In genomic region chr19:44809856-44810554, GRCh38 we compare ENCODE assay signal across 18 cellular contexts. TPM values are rescaled to one million over a fixed set of nuclear protein-coding genes. Genes with fewer than 3 reads are reported as not detected.
A peak's percentile ranks its signal among the peaks of the same experiment; 100 is the strongest.
DNase-seq lines count a peak whose midpoint lies in the region; ATAC-seq and TF ChIP-seq lines count a peak whose summit lies in the region.
"Had no signal": no experiment of that assay in that cellular context is flagged by ENCODE, and none has a peak within 500 bp of the region (broad histone marks: within the 10 kb centered on the region; RNA-seq: fewer than 3 reads in every experiment).

No MANE protein-coding gene starts in this region.

- peaks cover 12% of the 10 kb centered on the region for H3K27me3 Mint-ChIP-seq in activated CD4-positive, alpha-beta T cell treated with anti-CD3 and anti-CD28 coated beads, Interleukin-2, amount 10 ng/mL, durations not matched to agents 24 days and 14 days
- peaks cover 21% of the 10 kb centered on the region for H3K27me3 Mint-ChIP-seq in activated T-cell treated with anti-CD3 and anti-CD28 coated beads, Interleukin-2, amount 50 U/mL, for 72 hours (ENCODE audit: low read depth)

- TF ChIP-seq CTCF in GM13977 (IDR thresholded peaks at IDR 0.05; ENCODE audit: extremely low read depth, insufficient read depth, missing control alignments), result no peak
- no peak for TF ChIP-seq CTCF in ascending aorta (IDR thresholded peaks at IDR 0.05)
- no peak for TF ChIP-seq CTCF in kidney epithelial cell (IDR thresholded peaks at IDR 0.05; ENCODE audit: insufficient read depth, low read length, poor library complexity, severe bottlenecking)

- in situ Hi-C loops in GM13977 (cut with MboI; ENCODE audit: low pct_unique_long_range_greater_than_20kb, low sequenced_read_pairs, unreplicated experiment), result no loop called here

- no peaks in the 10 kb centered on the region for H3K4me1 Mint-ChIP-seq in activated CD4-positive, alpha-beta T cell treated with anti-CD3 and anti-CD28 coated beads, Interleukin-2, amount 10 ng/mL, durations not matched to agents 24 days and 14 days
- H3K4me1 Mint-ChIP-seq in activated T-cell treated with anti-CD3 and anti-CD28 coated beads, Interleukin-2, amount 50 U/mL, for 72 hours (ENCODE audit: low read depth), result no peaks in the 10 kb centered on the region
- H3K4me1 Mint-ChIP-seq: activated naive CD8-positive, alpha-beta T cell treated with anti-CD3 and anti-CD28 coated beads, Interleukin-2, amount 10 ng/mL, durations not matched to agents 7 days and 5 days had no signal

- DNase-seq in GM13977 (ENCODE audit: low spot score), result peak; percentile 24
- peak in 1 of 2 donors; percentile 84 for DNase-seq in ascending aorta (ENCODE audit: low spot score in 2 of 2)
- DNase-seq in kidney epithelial cell (ENCODE audit: low read depth), result no peak
- no peak for DNase-seq in activated CD4-positive, alpha-beta T cell treated with anti-CD3 and anti-CD28 coated beads, Interleukin-2, amount 10 ng/mL, durations not matched to agents 24 days and 14 days
- no peak for DNase-seq in DMS153 treated with DMSO at 0.1 percent for 48 hours (lab: John Stamatoyannopoulos, UW; ENCODE audit: unreplicated experiment)
- no peak for DNase-seq in activated T-cell treated with anti-CD3 and anti-CD28 coated beads, Interleukin-2, amount 50 U/mL, for 72 hours
- DNase-seq: activated CD8-positive, alpha-beta memory T cell treated with anti-CD3 and anti-CD28 coated beads, Interleukin-2, amount 50 U/mL, for 48 hours; activated naive CD8-positive, alpha-beta T cell treated with anti-CD3 and anti-CD28 coated beads, Interleukin-2, amount 10 ng/mL, durations not matched to agents 7 days and 5 days; Kasumi-1; NCI-H187; NK-92 treated with Interleukin-12 subunit alpha and Interleukin-12 subunit beta, amount 100 ng/mL, for 24 hours; SK-N-SH; stimulated activated CD4-positive, alpha-beta T cell treated with anti-CD3 and anti-CD28 coated beads, Interleukin-4, amount 100 ng/mL, for 4 hours; stimulated activated naive CD4-positive, alpha-beta T cell had no signal

- H3K9me3 ChIP-seq in ascending aorta, result no peaks in the 10 kb centered on the region
- H3K9me3 ChIP-seq in subcutaneous abdominal adipose tissue (ENCODE audit: control insufficient read depth in 5 of 5, low read length in 5 of 5), result no peaks in the 10 kb centered on the region
- H3K9me3 ChIP-seq: SK-N-SH had no signal

- H3K27me3 ChIP-seq in ascending aorta (no peaks in the 10 kb centered on the region), kidney epithelial cell (ENCODE audit: control insufficient read depth, insufficient read depth, low read length) (no peaks in the 10 kb centered on the region), subcutaneous abdominal adipose tissue (ENCODE audit: control insufficient read depth in 5 of 5, insufficient read depth in 4 of 5, low read length in 5 of 5) (no peaks in the 10 kb centered on the region)

- H3K27ac ChIP-seq in ascending aorta (peak overlapping the region; percentile 77 to 79), subcutaneous abdominal adipose tissue (ENCODE audit: low read depth, low read length) (no peak overlapping the region)

- H3K4me1 ChIP-seq in ascending aorta, result peaks cover 7 to 40% of the 10 kb centered on the region in 2 donors
- H3K4me1 ChIP-seq in subcutaneous abdominal adipose tissue (ENCODE audit: control insufficient read depth in 5 of 5, insufficient read depth in 5 of 5, low read length in 5 of 5), result peaks cover 1 to 28% (median 26%) of the 10 kb centered on the region in 5 donors

- no peak for ATAC-seq in esophagus mucosa
- no peak for ATAC-seq in activated T-cell treated with anti-CD3 and anti-CD28 coated beads, Interleukin-2, amount 50 U/mL, for 72 hours (replicated peaks in 1 of 2)

- no peaks in the 10 kb centered on the region for H3K9me3 Mint-ChIP-seq in activated CD4-positive, alpha-beta T cell treated with anti-CD3 and anti-CD28 coated beads, Interleukin-2, amount 10 ng/mL, durations not matched to agents 24 days and 14 days
- H3K9me3 Mint-ChIP-seq in activated T-cell treated with anti-CD3 and anti-CD28 coated beads, Interleukin-2, amount 50 U/mL, for 72 hours, result no peaks in the 10 kb centered on the region
- H3K9me3 Mint-ChIP-seq: activated naive CD8-positive, alpha-beta T cell treated with anti-CD3 and anti-CD28 coated beads, Interleukin-2, amount 10 ng/mL, durations not matched to agents 7 days and 5 days had no signal

- H3K36me3 ChIP-seq in ascending aorta, result peaks cover 26 to 35% of the 10 kb centered on the region in 2 donors
- H3K36me3 ChIP-seq in kidney epithelial cell (ENCODE audit: control insufficient read depth, insufficient read depth, low read length), result no peaks in the 10 kb centered on the region
- H3K36me3 ChIP-seq in subcutaneous abdominal adipose tissue (ENCODE audit: control insufficient read depth in 5 of 5, insufficient read depth in 5 of 5, low read length in 5 of 5), result peaks cover 0 to 25% (median 19%) of the 10 kb centered on the region in 5 donors

- no peak overlapping the region for H3K27ac Mint-ChIP-seq in activated CD4-positive, alpha-beta T cell treated with anti-CD3 and anti-CD28 coated beads, Interleukin-2, amount 10 ng/mL, durations not matched to agents 24 days and 14 days
- no peak overlapping the region for H3K27ac Mint-ChIP-seq in activated T-cell treated with anti-CD3 and anti-CD28 coated beads, Interleukin-2, amount 50 U/mL, for 72 hours
- H3K27ac Mint-ChIP-seq: activated naive CD8-positive, alpha-beta T cell treated with anti-CD3 and anti-CD28 coated beads, Interleukin-2, amount 10 ng/mL, durations not matched to agents 7 days and 5 days had no signal

- no peaks in the 10 kb centered on the region for H3K36me3 Mint-ChIP-seq in activated CD4-positive, alpha-beta T cell treated with anti-CD3 and anti-CD28 coated beads, Interleukin-2, amount 10 ng/mL, durations not matched to agents 24 days and 14 days (ENCODE audit: low read depth)
- H3K36me3 Mint-ChIP-seq in activated T-cell treated with anti-CD3 and anti-CD28 coated beads, Interleukin-2, amount 50 U/mL, for 72 hours (ENCODE audit: insufficient read depth in 2 of 2), result no peaks in the 10 kb centered on the region
- H3K36me3 Mint-ChIP-seq: activated naive CD8-positive, alpha-beta T cell treated with anti-CD3 and anti-CD28 coated beads, Interleukin-2, amount 10 ng/mL, durations not matched to agents 7 days and 5 days had no signal

- peak overlapping the region; percentile 74 to 88 for H3K4me3 ChIP-seq in ascending aorta
- H3K4me3 ChIP-seq in kidney epithelial cell (ENCODE audit: low read depth, low read length), result peak overlapping the region; percentile 21
- H3K4me3 ChIP-seq in subcutaneous abdominal adipose tissue (ENCODE audit: low read depth in 1 of 5, low read length in 5 of 5), result peak overlapping the region in 3 of 5 donors; percentile 37 to 77 (median 73)

- peak overlapping the region in 1 of 5 donors; percentile 64 for H3K9ac ChIP-seq in subcutaneous abdominal adipose tissue (ENCODE audit: low read length in 5 of 5)

- intact Hi-C loops in ascending aorta (cut with DNase I), result loop anchor here (1.0 to 2.0 kb wide), 2 partner anchors 11 to 35 kb away; no protein-coding TSS in a partner anchor
- intact Hi-C loops in activated CD4-positive, alpha-beta T cell treated with anti-CD3 and anti-CD28 coated beads, Interleukin-2, amount 10 ng/mL, durations not matched to agents 24 days and 14 days (cut with micrococcal nuclease), result no loop called here

- no peak overlapping the region for H3K4me3 Mint-ChIP-seq in activated CD4-positive, alpha-beta T cell treated with anti-CD3 and anti-CD28 coated beads, Interleukin-2, amount 10 ng/mL, durations not matched to agents 24 days and 14 days
- no peak overlapping the region for H3K4me3 Mint-ChIP-seq in activated T-cell treated with anti-CD3 and anti-CD28 coated beads, Interleukin-2, amount 50 U/mL, for 72 hours
- H3K4me3 Mint-ChIP-seq: activated naive CD8-positive, alpha-beta T cell treated with anti-CD3 and anti-CD28 coated beads, Interleukin-2, amount 10 ng/mL, durations not matched to agents 7 days and 5 days had no signal

RNA-seq across cellular contexts. Expression of gene BCAM, which starts 1.1 kb away (rescaled TPM):
- total RNA-seq in ascending aorta, result 832 TPM
- 27.6 and 29.6 TPM in 2 replicates for total RNA-seq in kidney epithelial cell
- not detected in 2 replicates for total RNA-seq in activated CD4-positive, alpha-beta T cell treated with anti-CD3 and anti-CD28 coated beads, Interleukin-2, amount 10 ng/mL, durations not matched to agents 24 days and 14 days
- 13.3 TPM for total RNA-seq in esophagus mucosa
- total RNA-seq in activated T-cell treated with anti-CD3 and anti-CD28 coated beads, Interleukin-2, amount 50 U/mL, for 72 hours, result under 1 TPM in 1 of 2 donors, not detected in 1; 0.21 TPM
- total RNA-seq: activated naive CD8-positive, alpha-beta T cell treated with anti-CD3 and anti-CD28 coated beads, Interleukin-2, amount 10 ng/mL, durations not matched to agents 7 days and 5 days had no signal

RNA-seq across cellular contexts. Expression of gene CBLC, which starts 32.3 kb away (rescaled TPM):
- total RNA-seq in ascending aorta, result not detected
- total RNA-seq in kidney epithelial cell, result 8.8 and 9.9 TPM in 2 replicates
- not detected in 2 replicates for total RNA-seq in activated CD4-positive, alpha-beta T cell treated with anti-CD3 and anti-CD28 coated beads, Interleukin-2, amount 10 ng/mL, durations not matched to agents 24 days and 14 days
- 36.2 TPM for total RNA-seq in esophagus mucosa
- total RNA-seq in activated T-cell treated with anti-CD3 and anti-CD28 coated beads, Interleukin-2, amount 50 U/mL, for 72 hours, result not detected
- total RNA-seq: activated naive CD8-positive, alpha-beta T cell treated with anti-CD3 and anti-CD28 coated beads, Interleukin-2, amount 10 ng/mL, durations not matched to agents 7 days and 5 days; mesenteric fat pad; posterior vena cava had no signal

RNA-seq across cellular contexts. Expression of gene NECTIN2, which starts 36.1 kb away (rescaled TPM):
- 125 TPM for total RNA-seq in ascending aorta
- total RNA-seq in kidney epithelial cell, result 240 and 243 TPM in 2 replicates
- total RNA-seq in activated CD4-positive, alpha-beta T cell treated with anti-CD3 and anti-CD28 coated beads, Interleukin-2, amount 10 ng/mL, durations not matched to agents 24 days and 14 days, result 0.19 and 0.44 TPM in 2 replicates
- 64.4 TPM for total RNA-seq in esophagus mucosa
- 1 to 10 TPM; 2.8 to 3.3 TPM for total RNA-seq in activated T-cell treated with anti-CD3 and anti-CD28 coated beads, Interleukin-2, amount 50 U/mL, for 72 hours

Comparison
In these comparisons a context has a peak if more than half of its experiments do, and no peak if none do; other contexts are left out.
1. H3K4me3 ChIP-seq: peak in every context shown above with its lines; median percentile 81 in ascending aorta; 73 in subcutaneous abdominal adipose tissue; 21 in kidney epithelial cell.
2. RNA of gene BCAM, which starts 1.1 kb away (total RNA-seq): 832 TPM in ascending aorta (single experiment); 27.6 to 29.6 TPM in kidney epithelial cell, 13.3 TPM in esophagus mucosa (single experiment), 0.21 TPM in activated T-cell treated with anti-CD3 and anti-CD28 coated beads, Interleukin-2, amount 50 U/mL, for 72 hours and not detected in activated CD4-positive, alpha-beta T cell treated with anti-CD3 and anti-CD28 coated beads, Interleukin-2, amount 10 ng/mL, durations not matched to agents 24 days and 14 days; every median in the first group is over 10 times any median in the second.
3. RNA of gene NECTIN2, which starts 36.1 kb away (total RNA-seq): 240 to 243 TPM in kidney epithelial cell, 125 TPM in ascending aorta (single experiment) and 64.4 TPM in esophagus mucosa (single experiment); 2.8 to 3.3 TPM in activated T-cell treated with anti-CD3 and anti-CD28 coated beads, Interleukin-2, amount 50 U/mL, for 72 hours and 0.19 to 0.44 TPM in activated CD4-positive, alpha-beta T cell treated with anti-CD3 and anti-CD28 coated beads, Interleukin-2, amount 10 ng/mL, durations not matched to agents 24 days and 14 days; every median in the first group is over 10 times any median in the second.